Comparison of ENCODE assay signal across 1 cellular context in genomic region chr14:100371773-100372172, GRCh38.
TF ChIP-seq lines count a peak whose summit lies in the region.

No MANE protein-coding gene starts in this region.

TF ChIP-seq in GM23338, 12 proteins besides CTCF, POLR2A, EP300 and RAD21:
- TF ChIP-seq, protein P1, sequence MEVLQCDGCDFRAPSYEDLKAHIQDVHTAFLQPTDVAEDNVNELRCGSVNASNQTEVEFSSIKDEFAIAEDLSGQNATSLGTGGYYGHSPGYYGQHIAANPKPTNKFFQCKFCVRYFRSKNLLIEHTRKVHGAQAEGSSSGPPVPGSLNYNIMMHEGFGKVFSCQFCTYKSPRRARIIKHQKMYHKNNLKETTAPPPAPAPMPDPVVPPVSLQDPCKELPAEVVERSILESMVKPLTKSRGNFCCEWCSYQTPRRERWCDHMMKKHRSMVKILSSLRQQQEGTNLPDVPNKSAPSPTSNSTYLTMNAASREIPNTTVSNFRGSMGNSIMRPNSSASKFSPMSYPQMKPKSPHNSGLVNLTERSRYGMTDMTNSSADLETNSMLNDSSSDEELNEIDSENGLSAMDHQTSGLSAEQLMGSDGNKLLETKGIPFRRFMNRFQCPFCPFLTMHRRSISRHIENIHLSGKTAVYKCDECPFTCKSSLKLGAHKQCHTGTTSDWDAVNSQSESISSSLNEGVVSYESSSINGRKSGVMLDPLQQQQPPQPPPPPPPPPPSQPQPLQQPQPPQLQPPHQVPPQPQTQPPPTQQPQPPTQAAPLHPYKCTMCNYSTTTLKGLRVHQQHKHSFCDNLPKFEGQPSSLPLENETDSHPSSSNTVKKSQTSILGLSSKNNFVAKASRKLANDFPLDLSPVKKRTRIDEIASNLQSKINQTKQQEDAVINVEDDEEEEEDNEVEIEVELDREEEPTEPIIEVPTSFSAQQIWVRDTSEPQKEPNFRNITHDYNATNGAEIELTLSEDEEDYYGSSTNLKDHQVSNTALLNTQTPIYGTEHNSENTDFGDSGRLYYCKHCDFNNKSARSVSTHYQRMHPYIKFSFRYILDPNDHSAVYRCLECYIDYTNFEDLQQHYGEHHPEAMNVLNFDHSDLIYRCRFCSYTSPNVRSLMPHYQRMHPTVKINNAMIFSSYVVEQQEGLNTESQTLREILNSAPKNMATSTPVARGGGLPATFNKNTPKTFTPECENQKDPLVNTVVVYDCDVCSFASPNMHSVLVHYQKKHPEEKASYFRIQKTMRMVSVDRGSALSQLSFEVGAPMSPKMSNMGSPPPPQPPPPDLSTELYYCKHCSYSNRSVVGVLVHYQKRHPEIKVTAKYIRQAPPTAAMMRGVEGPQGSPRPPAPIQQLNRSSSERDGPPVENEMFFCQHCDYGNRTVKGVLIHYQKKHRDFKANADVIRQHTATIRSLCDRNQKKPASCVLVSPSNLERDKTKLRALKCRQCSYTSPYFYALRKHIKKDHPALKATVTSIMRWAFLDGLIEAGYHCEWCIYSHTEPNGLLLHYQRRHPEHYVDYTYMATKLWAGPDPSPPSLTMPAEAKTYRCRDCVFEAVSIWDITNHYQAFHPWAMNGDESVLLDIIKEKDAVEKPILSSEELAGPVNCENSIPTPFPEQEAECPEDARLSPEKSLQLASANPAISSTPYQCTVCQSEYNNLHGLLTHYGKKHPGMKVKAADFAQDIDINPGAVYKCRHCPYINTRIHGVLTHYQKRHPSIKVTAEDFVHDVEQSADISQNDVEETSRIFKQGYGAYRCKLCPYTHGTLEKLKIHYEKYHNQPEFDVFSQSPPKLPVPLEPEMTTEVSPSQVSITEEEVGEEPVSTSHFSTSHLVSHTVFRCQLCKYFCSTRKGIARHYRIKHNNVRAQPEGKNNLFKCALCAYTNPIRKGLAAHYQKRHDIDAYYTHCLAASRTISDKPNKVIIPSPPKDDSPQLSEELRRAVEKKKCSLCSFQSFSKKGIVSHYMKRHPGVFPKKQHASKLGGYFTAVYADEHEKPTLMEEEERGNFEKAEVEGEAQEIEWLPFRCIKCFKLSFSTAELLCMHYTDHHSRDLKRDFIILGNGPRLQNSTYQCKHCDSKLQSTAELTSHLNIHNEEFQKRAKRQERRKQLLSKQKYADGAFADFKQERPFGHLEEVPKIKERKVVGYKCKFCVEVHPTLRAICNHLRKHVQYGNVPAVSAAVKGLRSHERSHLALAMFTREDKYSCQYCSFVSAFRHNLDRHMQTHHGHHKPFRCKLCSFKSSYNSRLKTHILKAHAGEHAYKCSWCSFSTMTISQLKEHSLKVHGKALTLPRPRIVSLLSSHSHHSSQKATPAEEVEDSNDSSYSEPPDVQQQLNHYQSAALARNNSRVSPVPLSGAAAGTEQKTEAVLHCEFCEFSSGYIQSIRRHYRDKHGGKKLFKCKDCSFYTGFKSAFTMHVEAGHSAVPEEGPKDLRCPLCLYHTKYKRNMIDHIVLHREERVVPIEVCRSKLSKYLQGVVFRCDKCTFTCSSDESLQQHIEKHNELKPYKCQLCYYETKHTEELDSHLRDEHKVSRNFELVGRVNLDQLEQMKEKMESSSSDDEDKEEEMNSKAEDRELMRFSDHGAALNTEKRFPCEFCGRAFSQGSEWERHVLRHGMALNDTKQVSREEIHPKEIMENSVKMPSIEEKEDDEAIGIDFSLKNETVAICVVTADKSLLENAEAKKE (CRISPR knock-in tag; IDR thresholded peaks at IDR 0.05), result no peak
- TF ChIP-seq CREB1 (CRISPR knock-in tag; IDR thresholded peaks at IDR 0.05; ENCODE audit: low read depth) (no peak), EZH2 (IDR thresholded peaks at IDR 0.05; ENCODE audit: low read depth, unreplicated experiment) (no peak), ZNF114 (CRISPR knock-in tag; IDR thresholded peaks at IDR 0.05) (no peak), NANOG (IDR thresholded peaks at IDR 0.05; ENCODE audit: borderline replicate concordance) (no peak), POLR2AphosphoS5 (IDR thresholded peaks at IDR 0.05; ENCODE audit: low read depth) (no peak; the same call in 1 of the 2 replicates), ZNF331 (CRISPR knock-in tag; IDR thresholded peaks at IDR 0.05; ENCODE audit: low read depth) (no peak), JUNB (IDR thresholded peaks at IDR 0.05; ENCODE audit: unreplicated experiment) (no peak)
- TF ChIP-seq, protein P2, sequence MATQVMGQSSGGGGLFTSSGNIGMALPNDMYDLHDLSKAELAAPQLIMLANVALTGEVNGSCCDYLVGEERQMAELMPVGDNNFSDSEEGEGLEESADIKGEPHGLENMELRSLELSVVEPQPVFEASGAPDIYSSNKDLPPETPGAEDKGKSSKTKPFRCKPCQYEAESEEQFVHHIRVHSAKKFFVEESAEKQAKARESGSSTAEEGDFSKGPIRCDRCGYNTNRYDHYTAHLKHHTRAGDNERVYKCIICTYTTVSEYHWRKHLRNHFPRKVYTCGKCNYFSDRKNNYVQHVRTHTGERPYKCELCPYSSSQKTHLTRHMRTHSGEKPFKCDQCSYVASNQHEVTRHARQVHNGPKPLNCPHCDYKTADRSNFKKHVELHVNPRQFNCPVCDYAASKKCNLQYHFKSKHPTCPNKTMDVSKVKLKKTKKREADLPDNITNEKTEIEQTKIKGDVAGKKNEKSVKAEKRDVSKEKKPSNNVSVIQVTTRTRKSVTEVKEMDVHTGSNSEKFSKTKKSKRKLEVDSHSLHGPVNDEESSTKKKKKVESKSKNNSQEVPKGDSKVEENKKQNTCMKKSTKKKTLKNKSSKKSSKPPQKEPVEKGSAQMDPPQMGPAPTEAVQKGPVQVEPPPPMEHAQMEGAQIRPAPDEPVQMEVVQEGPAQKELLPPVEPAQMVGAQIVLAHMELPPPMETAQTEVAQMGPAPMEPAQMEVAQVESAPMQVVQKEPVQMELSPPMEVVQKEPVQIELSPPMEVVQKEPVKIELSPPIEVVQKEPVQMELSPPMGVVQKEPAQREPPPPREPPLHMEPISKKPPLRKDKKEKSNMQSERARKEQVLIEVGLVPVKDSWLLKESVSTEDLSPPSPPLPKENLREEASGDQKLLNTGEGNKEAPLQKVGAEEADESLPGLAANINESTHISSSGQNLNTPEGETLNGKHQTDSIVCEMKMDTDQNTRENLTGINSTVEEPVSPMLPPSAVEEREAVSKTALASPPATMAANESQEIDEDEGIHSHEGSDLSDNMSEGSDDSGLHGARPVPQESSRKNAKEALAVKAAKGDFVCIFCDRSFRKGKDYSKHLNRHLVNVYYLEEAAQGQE (IDR thresholded peaks at IDR 0.05; ENCODE audit: unreplicated experiment), result no peak
- TF ChIP-seq, protein P3, sequence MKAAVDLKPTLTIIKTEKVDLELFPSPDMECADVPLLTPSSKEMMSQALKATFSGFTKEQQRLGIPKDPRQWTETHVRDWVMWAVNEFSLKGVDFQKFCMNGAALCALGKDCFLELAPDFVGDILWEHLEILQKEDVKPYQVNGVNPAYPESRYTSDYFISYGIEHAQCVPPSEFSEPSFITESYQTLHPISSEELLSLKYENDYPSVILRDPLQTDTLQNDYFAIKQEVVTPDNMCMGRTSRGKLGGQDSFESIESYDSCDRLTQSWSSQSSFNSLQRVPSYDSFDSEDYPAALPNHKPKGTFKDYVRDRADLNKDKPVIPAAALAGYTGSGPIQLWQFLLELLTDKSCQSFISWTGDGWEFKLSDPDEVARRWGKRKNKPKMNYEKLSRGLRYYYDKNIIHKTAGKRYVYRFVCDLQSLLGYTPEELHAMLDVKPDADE (IDR thresholded peaks at IDR 0.05), result no peak
